Comparison of ENCODE assay signal across 19 cellular contexts in genomic region chr5:152256580-152256979, GRCh38.
"Had no signal": no experiment of that assay in that cellular context is flagged by ENCODE, and none has a peak within 500 bp of the region (broad histone marks: within the 10 kb centered on the region; RNA-seq: fewer than 3 reads in every experiment).

No MANE protein-coding gene starts in this region.

- H3K27ac ChIP-seq: gastrocnemius medialis, left ventricle myocardium inferior, neural progenitor cell, ovary, stomach, thoracic aorta had no signal

- H3K36me3 ChIP-seq: gastrocnemius medialis, left ventricle myocardium inferior, neural progenitor cell, ovary, stomach, thoracic aorta had no signal

- DNase-seq: effector memory CD4-positive, alpha-beta T cell; gastrocnemius medialis; immature natural killer cell; left ventricle myocardium inferior; mesenchymal stem cell; midbrain; nucleus accumbens; ovary; right cardiac atrium; small intestine; stimulated activated CD4-positive, alpha-beta T cell treated with anti-CD3 and anti-CD28 coated beads, Interleukin-12 subunit alpha, Interleukin-12 subunit beta, amount 100 ng/mL, for 4 hours; stimulated activated naive CD4-positive, alpha-beta T cell; stomach; substantia nigra had no signal

- H3K4me1 ChIP-seq: gastrocnemius medialis, neural progenitor cell, stomach had no signal

- H3K4me3 ChIP-seq: gastrocnemius medialis, left ventricle myocardium inferior, lung, neural progenitor cell, ovary, stomach, thoracic aorta had no signal

- H3K9me3 ChIP-seq: gastrocnemius medialis, left ventricle myocardium inferior, ovary, stomach, thoracic aorta had no signal

- H3K27me3 ChIP-seq: gastrocnemius medialis, stomach had no signal

- ATAC-seq: esophagus mucosa; gastrocnemius medialis; natural killer cell treated with Interleukin-12 subunit alpha and Interleukin-12 subunit beta and Interleukin-15 and Interleukin-18, amount 100 ng/mL, for 72 hours; right cardiac atrium had no signal
